Comparison of ENCODE assay signal across 8 cellular contexts in genomic region chr9:132546148-132547051, GRCh38. TPM values are rescaled to one million over a fixed set of nuclear protein-coding genes. Genes with fewer than 3 reads are reported as not detected.
DNase-seq lines count a peak whose midpoint lies in the region; ATAC-seq and TF ChIP-seq lines count a peak whose summit lies in the region.

No MANE protein-coding gene starts in this region.

- peak overlapping the region; percentile 55 to 66 (median 64) for H3K4me3 Mint-ChIP-seq in nephron

- H3K27me3 Mint-ChIP-seq in nephron (ENCODE audit: low read depth), result peaks cover 30% of the 10 kb centered on the region

- TF ChIP-seq CTCF in GM12873 (IDR thresholded peaks at IDR 0.05; ENCODE audit: insufficient read depth, low read depth, low read length, missing control alignments) (peak; percentile 43), epithelial cell of esophagus (IDR thresholded peaks at IDR 0.05; ENCODE audit: insufficient read depth, low read depth, low read length, missing control alignments) (peak; percentile 33), nephron (IDR thresholded peaks at IDR 0.05; ENCODE audit: unreplicated experiment in 3 of 3) (peak; percentile 60 to 68 (median 61))

- H3K27ac Mint-ChIP-seq in nephron, result peak overlapping the region in 2 of 3 experiments; percentile 87 to 90

- DNase-seq in NCI-H2227 treated with DMSO at 0.1 percent for 48 hours (lab: John Stamatoyannopoulos, UW), result peak; percentile 90
- DNase-seq in epithelial cell of esophagus (ENCODE audit: low read depth), result no peak
- no peak for DNase-seq in NCI-H2196 (lab: John Stamatoyannopoulos, UW; ENCODE audit: unreplicated experiment)
- DNase-seq in sciatic nerve (ENCODE audit: low spot score), result no peak

- ATAC-seq in GM18520 (IDR thresholded peaks at IDR 0.05; ENCODE audit: unreplicated experiment) (no peak), sciatic nerve (no peak), GM21529 (IDR thresholded peaks at IDR 0.05; ENCODE audit: unreplicated experiment) (no peak)

- H3K9me3 Mint-ChIP-seq in nephron, result no peaks in the 10 kb centered on the region

- H3K4me1 Mint-ChIP-seq in nephron, result peaks cover 48% of the 10 kb centered on the region

- no peaks in the 10 kb centered on the region for H3K36me3 Mint-ChIP-seq in nephron (ENCODE audit: low read depth)

- intact Hi-C loops in sciatic nerve (cut with DNase I), result no loop called here

- no peak overlapping the region for H3K4me3 ChIP-seq in epithelial cell of esophagus (ENCODE audit: low read length)

RNA-seq across cellular contexts. Expression of gene BARHL1, which starts 36.0 kb away (rescaled TPM):
- total RNA-seq in sciatic nerve, result not detected
